ENCODE assay signal across 1 cellular context in the genomic region with DNA sequence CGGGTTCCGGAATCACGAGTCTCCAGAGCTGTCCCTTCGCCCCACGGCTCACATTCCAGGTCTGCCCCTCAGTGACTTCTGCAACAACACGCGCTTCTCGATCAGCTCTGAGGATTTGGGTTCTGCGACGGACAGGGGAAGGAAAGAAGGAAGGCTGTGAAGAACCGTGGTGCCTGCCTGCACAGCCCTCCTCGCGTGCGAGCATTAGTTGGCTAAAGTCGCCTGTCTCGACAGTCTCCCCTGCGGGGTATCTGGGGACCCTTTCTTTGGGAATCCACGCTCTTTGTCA.
TF ChIP-seq lines count a peak whose summit lies in the region.

No MANE protein-coding gene starts in this region.

TF ChIP-seq in GM12878, 131 proteins besides CTCF, POLR2A, EP300 and RAD21:
- no peak for TF ChIP-seq TCF12 (IDR thresholded peaks at IDR 0.05; ENCODE audit: low read depth, low read length)
- TF ChIP-seq, protein P1, sequence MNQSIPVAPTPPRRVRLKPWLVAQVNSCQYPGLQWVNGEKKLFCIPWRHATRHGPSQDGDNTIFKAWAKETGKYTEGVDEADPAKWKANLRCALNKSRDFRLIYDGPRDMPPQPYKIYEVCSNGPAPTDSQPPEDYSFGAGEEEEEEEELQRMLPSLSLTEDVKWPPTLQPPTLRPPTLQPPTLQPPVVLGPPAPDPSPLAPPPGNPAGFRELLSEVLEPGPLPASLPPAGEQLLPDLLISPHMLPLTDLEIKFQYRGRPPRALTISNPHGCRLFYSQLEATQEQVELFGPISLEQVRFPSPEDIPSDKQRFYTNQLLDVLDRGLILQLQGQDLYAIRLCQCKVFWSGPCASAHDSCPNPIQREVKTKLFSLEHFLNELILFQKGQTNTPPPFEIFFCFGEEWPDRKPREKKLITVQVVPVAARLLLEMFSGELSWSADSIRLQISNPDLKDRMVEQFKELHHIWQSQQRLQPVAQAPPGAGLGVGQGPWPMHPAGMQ (IDR thresholded peaks at IDR 0.05; ENCODE audit: borderline replicate concordance), result no peak
- TF ChIP-seq EZH2 (IDR thresholded peaks at IDR 0.05; ENCODE audit: borderline replicate concordance, control insufficient read depth, low read depth, low read length), result no peak
- no peak for TF ChIP-seq CBFB (IDR thresholded peaks at IDR 0.05; ENCODE audit: low read depth)
- TF ChIP-seq BACH1 (IDR thresholded peaks at IDR 0.05; ENCODE audit: borderline replicate concordance), result 0 out of 2 replicates have a peak, but pooled peaks have one; percentile 5
- 0 out of 2 replicates have a peak, but pooled peaks have one; percentile 2 for TF ChIP-seq MXI1 (IDR thresholded peaks at IDR 0.05; ENCODE audit: low read depth, low read length)
- TF ChIP-seq ZZZ3 (IDR thresholded peaks at IDR 0.05; ENCODE audit: control insufficient read depth, insufficient read length, low read depth), result no peak
- TF ChIP-seq SUZ12 (IDR thresholded peaks at IDR 0.05; ENCODE audit: unreplicated experiment), result no peak
- TF ChIP-seq, protein P2, sequence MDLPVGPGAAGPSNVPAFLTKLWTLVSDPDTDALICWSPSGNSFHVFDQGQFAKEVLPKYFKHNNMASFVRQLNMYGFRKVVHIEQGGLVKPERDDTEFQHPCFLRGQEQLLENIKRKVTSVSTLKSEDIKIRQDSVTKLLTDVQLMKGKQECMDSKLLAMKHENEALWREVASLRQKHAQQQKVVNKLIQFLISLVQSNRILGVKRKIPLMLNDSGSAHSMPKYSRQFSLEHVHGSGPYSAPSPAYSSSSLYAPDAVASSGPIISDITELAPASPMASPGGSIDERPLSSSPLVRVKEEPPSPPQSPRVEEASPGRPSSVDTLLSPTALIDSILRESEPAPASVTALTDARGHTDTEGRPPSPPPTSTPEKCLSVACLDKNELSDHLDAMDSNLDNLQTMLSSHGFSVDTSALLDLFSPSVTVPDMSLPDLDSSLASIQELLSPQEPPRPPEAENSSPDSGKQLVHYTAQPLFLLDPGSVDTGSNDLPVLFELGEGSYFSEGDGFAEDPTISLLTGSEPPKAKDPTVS (IDR thresholded peaks at IDR 0.05; ENCODE audit: low read depth, low read length), result no peak
- TF ChIP-seq, protein P3, sequence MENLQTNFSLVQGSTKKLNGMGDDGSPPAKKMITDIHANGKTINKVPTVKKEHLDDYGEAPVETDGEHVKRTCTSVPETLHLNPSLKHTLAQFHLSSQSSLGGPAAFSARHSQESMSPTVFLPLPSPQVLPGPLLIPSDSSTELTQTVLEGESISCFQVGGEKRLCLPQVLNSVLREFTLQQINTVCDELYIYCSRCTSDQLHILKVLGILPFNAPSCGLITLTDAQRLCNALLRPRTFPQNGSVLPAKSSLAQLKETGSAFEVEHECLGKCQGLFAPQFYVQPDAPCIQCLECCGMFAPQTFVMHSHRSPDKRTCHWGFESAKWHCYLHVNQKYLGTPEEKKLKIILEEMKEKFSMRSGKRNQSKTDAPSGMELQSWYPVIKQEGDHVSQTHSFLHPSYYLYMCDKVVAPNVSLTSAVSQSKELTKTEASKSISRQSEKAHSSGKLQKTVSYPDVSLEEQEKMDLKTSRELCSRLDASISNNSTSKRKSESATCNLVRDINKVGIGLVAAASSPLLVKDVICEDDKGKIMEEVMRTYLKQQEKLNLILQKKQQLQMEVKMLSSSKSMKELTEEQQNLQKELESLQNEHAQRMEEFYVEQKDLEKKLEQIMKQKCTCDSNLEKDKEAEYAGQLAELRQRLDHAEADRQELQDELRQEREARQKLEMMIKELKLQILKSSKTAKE (IDR thresholded peaks at IDR 0.05; ENCODE audit: low read depth, poor library complexity, severe bottlenecking), result peak; percentile 1
- no peak for TF ChIP-seq SPI1 (IDR thresholded peaks at IDR 0.05; ENCODE audit: borderline replicate concordance, insufficient read depth, low read depth, low read length)
- TF ChIP-seq, protein P4, sequence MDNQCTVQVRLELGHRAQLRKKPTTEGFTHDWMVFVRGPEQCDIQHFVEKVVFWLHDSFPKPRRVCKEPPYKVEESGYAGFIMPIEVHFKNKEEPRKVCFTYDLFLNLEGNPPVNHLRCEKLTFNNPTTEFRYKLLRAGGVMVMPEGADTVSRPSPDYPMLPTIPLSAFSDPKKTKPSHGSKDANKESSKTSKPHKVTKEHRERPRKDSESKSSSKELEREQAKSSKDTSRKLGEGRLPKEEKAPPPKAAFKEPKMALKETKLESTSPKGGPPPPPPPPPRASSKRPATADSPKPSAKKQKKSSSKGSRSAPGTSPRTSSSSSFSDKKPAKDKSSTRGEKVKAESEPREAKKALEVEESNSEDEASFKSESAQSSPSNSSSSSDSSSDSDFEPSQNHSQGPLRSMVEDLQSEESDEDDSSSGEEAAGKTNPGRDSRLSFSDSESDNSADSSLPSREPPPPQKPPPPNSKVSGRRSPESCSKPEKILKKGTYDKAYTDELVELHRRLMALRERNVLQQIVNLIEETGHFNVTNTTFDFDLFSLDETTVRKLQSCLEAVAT (IDR thresholded peaks at IDR 0.05), result 0 out of 2 replicates have a peak, but pooled peaks have one; percentile 10
- TF ChIP-seq IKZF1 (conservative IDR thresholded peaks at IDR 0.05), result peak; percentile 30; the same call in 1 of the 2 replicates
- TF ChIP-seq ZNF622 (IDR thresholded peaks at IDR 0.05), result no peak
TF ChIP-seq in GM12878: peak in this region for 5.
